8 cellular contexts compared by ENCODE assay signal in the genomic region with DNA sequence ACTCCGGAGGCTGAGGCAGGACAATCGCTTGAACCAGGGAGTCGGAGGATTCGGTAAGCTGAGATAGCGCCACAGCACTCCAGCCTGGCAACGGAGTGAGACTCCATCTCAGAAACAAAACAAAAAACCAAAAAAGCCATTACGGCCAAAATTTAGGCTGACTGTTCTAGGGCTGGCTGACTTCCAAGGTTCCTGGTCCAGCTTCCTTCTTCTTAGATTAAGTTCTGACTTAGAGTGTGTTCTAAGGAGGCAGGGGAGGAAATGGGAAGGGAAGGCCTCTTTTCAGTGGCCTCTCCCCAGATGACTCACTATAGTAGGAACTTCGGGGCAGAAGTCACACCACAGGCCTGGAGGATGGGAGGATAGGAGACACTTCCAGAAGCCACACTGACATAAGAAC. TPM values are rescaled to one million over a fixed set of nuclear protein-coding genes. Genes with fewer than 3 reads are reported as not detected.
DNase-seq lines count a peak whose midpoint lies in the region; ATAC-seq and TF ChIP-seq lines count a peak whose summit lies in the region.

No MANE protein-coding gene starts in this region.

- BruUV-seq in Panc1 (replicated peaks; lab: Mats Ljungman, UMichigan): no TSS peak

- no peaks in the 10 kb centered on the region for H3K27me3 ChIP-seq in Panc1 (ENCODE audit: control insufficient read depth, insufficient read depth, low read length)

- no peaks in the 10 kb centered on the region for H3K9me3 ChIP-seq in Panc1 (ENCODE audit: control insufficient read depth, insufficient read depth, low read depth, low read length)

- intact Hi-C loops in Panc1 (cut with micrococcal nuclease; ENCODE audit: unreplicated experiment): no loop called here
- intact Hi-C loops in activated CD4-positive, alpha-beta T cell treated with anti-CD3 and anti-CD28 coated beads, Interleukin-2, amount 10 ng/mL, durations not matched to agents 24 days and 14 days (cut with micrococcal nuclease): no loop called here

- H3K4me3 Mint-ChIP-seq in activated CD4-positive, alpha-beta T cell treated with anti-CD3 and anti-CD28 coated beads, Interleukin-2, amount 10 ng/mL, durations not matched to agents 24 days and 14 days: no peak overlapping the region

- POLR2A ChIA-PET in Panc1 (lab: Charles Lee): no interaction called here

- no peak overlapping the region for H3K27ac ChIP-seq in Panc1 (ENCODE audit: low read length)

- CTCF ChIA-PET in Panc1 (lab: Charles Lee): interaction anchor here (0.5 kb wide), 1 partner anchor 18 kb away, joined by 9 read pairs; no protein-coding TSS in a partner anchor

- peak; percentile 66; the same call in 1 of the 2 replicates for ATAC-seq in Panc1
- no peak for ATAC-seq in activated naive CD4-positive, alpha-beta T cell treated with anti-CD3 and anti-CD28 coated beads, Interleukin-2, amount 50 U/mL, for 72 hours

- no peaks in the 10 kb centered on the region for H3K4me1 Mint-ChIP-seq in activated CD4-positive, alpha-beta T cell treated with anti-CD3 and anti-CD28 coated beads, Interleukin-2, amount 10 ng/mL, durations not matched to agents 24 days and 14 days

- no peak for TF ChIP-seq CTCF in Panc1 (IDR thresholded peaks at IDR 0.05)

- no peak overlapping the region for H3K27ac Mint-ChIP-seq in activated naive CD4-positive, alpha-beta T cell treated with anti-CD3 and anti-CD28 coated beads, Interleukin-2, amount 50 U/mL, for 72 hours
- no peak overlapping the region for H3K27ac Mint-ChIP-seq in activated CD4-positive, alpha-beta T cell treated with anti-CD3 and anti-CD28 coated beads, Interleukin-2, amount 10 ng/mL, durations not matched to agents 24 days and 14 days

- no peaks in the 10 kb centered on the region for H3K9me3 Mint-ChIP-seq in activated naive CD4-positive, alpha-beta T cell treated with anti-CD3 and anti-CD28 coated beads, Interleukin-2, amount 50 U/mL, for 72 hours
- no peaks in the 10 kb centered on the region for H3K9me3 Mint-ChIP-seq in activated CD4-positive, alpha-beta T cell treated with anti-CD3 and anti-CD28 coated beads, Interleukin-2, amount 10 ng/mL, durations not matched to agents 24 days and 14 days

- peaks cover 4 to 14% of the 10 kb centered on the region in 2 donors for H3K36me3 Mint-ChIP-seq in activated naive CD4-positive, alpha-beta T cell treated with anti-CD3 and anti-CD28 coated beads, Interleukin-2, amount 50 U/mL, for 72 hours
- peaks cover 43% of the 10 kb centered on the region for H3K36me3 Mint-ChIP-seq in activated CD4-positive, alpha-beta T cell treated with anti-CD3 and anti-CD28 coated beads, Interleukin-2, amount 10 ng/mL, durations not matched to agents 24 days and 14 days (ENCODE audit: low read depth)

- H3K4me3 ChIP-seq in Panc1 (ENCODE audit: low read depth in 2 of 2, low read length in 2 of 2): no peak overlapping the region

- in situ Hi-C loops in Panc1 (cut with HindIII; ENCODE audit: low pct_unique_long_range_greater_than_20kb, low sequenced_read_pairs): no loop called here

- H3K4me1 ChIP-seq in Panc1 (ENCODE audit: control insufficient read depth, insufficient read depth, low read length): no peaks in the 10 kb centered on the region

- H3K36me3 ChIP-seq in Panc1 (ENCODE audit: control insufficient read depth, insufficient read depth, low read length): no peaks in the 10 kb centered on the region; the same call in 1 of the 2 replicates

- H3K27me3 Mint-ChIP-seq in activated CD4-positive, alpha-beta T cell treated with anti-CD3 and anti-CD28 coated beads, Interleukin-2, amount 10 ng/mL, durations not matched to agents 24 days and 14 days: no peaks in the 10 kb centered on the region

- DNase-seq in AG08396 (ENCODE audit: low spot score) (peak; percentile 88), Panc1 (ENCODE audit: low read depth, low spot score) (peak; percentile 25), fibroblast of gingiva (ENCODE audit: low read depth) (peak; percentile 92), non-pigmented ciliary epithelial cell (ENCODE audit: low read depth) (peak; percentile 60)
- no peak for DNase-seq in activated naive CD4-positive, alpha-beta T cell treated with anti-CD3 and anti-CD28 coated beads, Interleukin-2, amount 50 U/mL, for 72 hours (ENCODE audit: low spot score in 2 of 2)
- no peak for DNase-seq in stimulated activated naive CD4-positive, alpha-beta T cell treated with Interleukin-2 at 50 U/mL for 16 hours (lab: John Stamatoyannopoulos, UW)
- DNase-seq in activated CD4-positive, CD25-positive, alpha-beta regulatory T cell treated with anti-CD3 and anti-CD28 coated beads, Interleukin-2, amount 50 U/mL, for 72 hours: no peak
- no peak for DNase-seq in activated CD4-positive, alpha-beta T cell treated with anti-CD3 and anti-CD28 coated beads, Interleukin-2, amount 10 ng/mL, durations not matched to agents 24 days and 14 days

RNA-seq across cellular contexts. Expression of gene CLEC18B, which starts 27.7 kb away (rescaled TPM):
- not detected for total RNA-seq in Panc1 (2021; ENCODE audit: unreplicated experiment)
- not detected for polyA plus RNA-seq in Panc1 (2012; ENCODE audit: insufficient read length)
- total RNA-seq in activated naive CD4-positive, alpha-beta T cell treated with anti-CD3 and anti-CD28 coated beads, Interleukin-2, amount 50 U/mL, for 72 hours: under 1 TPM in 1 of 2 donors, not detected in 1; 0.49 TPM
- total RNA-seq in activated CD4-positive, alpha-beta T cell treated with anti-CD3 and anti-CD28 coated beads, Interleukin-2, amount 10 ng/mL, durations not matched to agents 24 days and 14 days: 0.21 and 0.42 TPM in 2 replicates

Comparison
In these comparisons a context has a peak if more than half of its experiments do, and no peak if none do; other contexts are left out.
1. DNase-seq: peak in AG08396 (single experiment), Panc1 (single experiment), fibroblast of gingiva (single experiment) and non-pigmented ciliary epithelial cell (single experiment); none in activated naive CD4-positive, alpha-beta T cell treated with anti-CD3 and anti-CD28 coated beads, Interleukin-2, amount 50 U/mL, for 72 hours (0 of 2), stimulated activated naive CD4-positive, alpha-beta T cell treated with Interleukin-2 at 50 U/mL for 16 hours (single experiment), activated CD4-positive, CD25-positive, alpha-beta regulatory T cell treated with anti-CD3 and anti-CD28 coated beads, Interleukin-2, amount 50 U/mL, for 72 hours (single experiment) and activated CD4-positive, alpha-beta T cell treated with anti-CD3 and anti-CD28 coated beads, Interleukin-2, amount 10 ng/mL, durations not matched to agents 24 days and 14 days (single experiment).